1 cellular context compared by ENCODE assay signal in genomic region chr3:23615068-23615467, GRCh38.
A peak's percentile ranks its signal among the peaks of the same experiment; 100 is the strongest.
TF ChIP-seq lines count a peak whose summit lies in the region.

No MANE protein-coding gene starts in this region.

TF ChIP-seq in GM12878, 131 proteins besides CTCF, POLR2A, EP300 and RAD21:
- TF ChIP-seq SMC3 (IDR thresholded peaks at IDR 0.05; ENCODE audit: borderline replicate concordance, low read length) (peak; percentile 15; the same call in 1 of the 2 replicates), MTA3 (IDR thresholded peaks at IDR 0.05; ENCODE audit: borderline replicate concordance, low read length) (no peak)
